In genomic region chr5:63794979-63795378, GRCh38 we compare ENCODE assay signal across 8 cellular contexts.
"Had no signal": no experiment of that assay in that cellular context is flagged by ENCODE, and none has a peak within 500 bp of the region (broad histone marks: within the 10 kb centered on the region; RNA-seq: fewer than 3 reads in every experiment).

No MANE protein-coding gene starts in this region.

- H3K4me3 ChIP-seq: GM12878 had no signal

- ATAC-seq: GM12878 had no signal

- FAIRE-seq: G401.6, GM12878, GM12891, GM12892, GM18507, GM19239 had no signal

- DNase-seq: GDM1, GF-D8 had no signal
